ENCODE assay signal across 34 cellular contexts in genomic region chr12:84512751-84513150, GRCh38.
"Had no signal": no experiment of that assay in that cellular context is flagged by ENCODE, and none has a peak within 500 bp of the region (broad histone marks: within the 10 kb centered on the region; RNA-seq: fewer than 3 reads in every experiment).

No MANE protein-coding gene starts in this region.

- H3K4me3 ChIP-seq: cardiac muscle cell, MG63, Peyer's patch, SJCRH30 had no signal

- H3K36me3 Mint-ChIP-seq: activated CD8-positive, alpha-beta memory T cell treated with anti-CD3 and anti-CD28 coated beads, Interleukin-2, amount 10 ng/mL, durations not matched to agents 7 days and 5 days; activated naive CD4-positive, alpha-beta T cell treated with anti-CD3 and anti-CD28 coated beads, Interleukin-2, amount 50 U/mL, for 72 hours; brain had no signal

- FAIRE-seq: astrocyte had no signal

- DNase-seq: activated B cell treated with CpG ODN at 0.5 μM for 24 hours; activated CD4-positive, alpha-beta T cell treated with anti-CD3 and anti-CD28 coated beads for 1 hour; activated CD4-positive, alpha-beta T cell treated with anti-CD3 and anti-CD28 coated beads, Interleukin-2, amount 10 ng/mL, durations not matched to agents 24 days and 14 days; activated CD4-positive, alpha-beta T cell treated with anti-CD3 and anti-CD28 coated beads, Interleukin-2, amount 50 U/mL, for 48 hours; activated CD8-positive, alpha-beta memory T cell treated with anti-CD3 and anti-CD28 coated beads, Interleukin-2, amount 10 ng/mL, durations not matched to agents 7 days and 5 days; activated effector memory CD4-positive, alpha-beta T cell treated with anti-CD3 and anti-CD28 coated beads, Interleukin-2, amount 50 U/mL, for 16 hours; activated naive CD4-positive, alpha-beta T cell treated with Interleukin-2 at 50 U/mL for 16 hours; activated T-cell treated with anti-CD3 and anti-CD28 coated beads, Interleukin-2, amount 50 U/mL, for 24 hours; amygdala; MG63; MV-4-11; NCI-H1092 treated with DMSO at 0.1 percent for 48 hours; NCI-H1417 treated with DMSO at 0.1 percent for 48 hours; NCI-H1694; NCI-H2029; NCI-H2107; NCI-H2171 treated with DMSO at 0.1 percent for 48 hours; NCI-H226; NCI-H526; NCI-H82; NK-92 treated with Interleukin-12 subunit alpha and Interleukin-12 subunit beta, amount 100 ng/mL, for 24 hours; OCI-M1; Peyer's patch; Right ventricle myocardium superior; SJCRH30; T-helper 17 cell; T-helper 9 cell had no signal

- ATAC-seq: activated CD8-positive, alpha-beta memory T cell treated with anti-CD3 and anti-CD28 coated beads, Interleukin-2, amount 10 ng/mL, durations not matched to agents 7 days and 5 days; activated naive CD4-positive, alpha-beta T cell treated with anti-CD3 and anti-CD28 coated beads, Interleukin-2, amount 50 U/mL, for 72 hours; T-helper 17 cell had no signal

- H3K9me3 Mint-ChIP-seq: activated B cell treated with CpG ODN at 0.5 μM for 24 hours; activated CD4-positive, alpha-beta T cell treated with anti-CD3 and anti-CD28 coated beads, Interleukin-2, amount 10 ng/mL, durations not matched to agents 24 days and 14 days; activated T-cell treated with anti-CD3 and anti-CD28 coated beads, Interleukin-2, amount 50 U/mL, for 24 hours; activated T-helper 1 cell treated with anti-CD3 and anti-CD28 coated beads, Interleukin-12 subunit alpha, Interleukin-12 subunit beta, Interleukin-2, Interleukin-4 antibody, amounts not matched to agents 30 ng/mL and 10 ng/mL and 1 ng/mL, durations not matched to agents 14 hours and 24 hours and 36 hours; brain had no signal

- H3K27ac Mint-ChIP-seq: activated B cell treated with CpG ODN at 0.5 μM for 24 hours; activated CD4-positive, alpha-beta T cell treated with anti-CD3 and anti-CD28 coated beads, Interleukin-2, amount 10 ng/mL, durations not matched to agents 24 days and 14 days; activated CD8-positive, alpha-beta memory T cell treated with anti-CD3 and anti-CD28 coated beads, Interleukin-2, amount 10 ng/mL, durations not matched to agents 7 days and 5 days; activated naive CD4-positive, alpha-beta T cell treated with anti-CD3 and anti-CD28 coated beads, Interleukin-2, amount 50 U/mL, for 72 hours; activated T-cell treated with anti-CD3 and anti-CD28 coated beads, Interleukin-2, amount 50 U/mL, for 24 hours; activated T-helper 1 cell treated with anti-CD3 and anti-CD28 coated beads, Interleukin-12 subunit alpha, Interleukin-12 subunit beta, Interleukin-2, Interleukin-4 antibody, amounts not matched to agents 30 ng/mL and 10 ng/mL and 1 ng/mL, durations not matched to agents 14 hours and 24 hours and 36 hours; T-helper 17 cell had no signal

- H3K27me3 ChIP-seq: cardiac muscle cell, MG63, Peyer's patch, SJCRH30 had no signal

- H3K4me1 Mint-ChIP-seq: activated B cell treated with CpG ODN at 0.5 μM for 24 hours; activated CD4-positive, alpha-beta T cell treated with anti-CD3 and anti-CD28 coated beads, Interleukin-2, amount 10 ng/mL, durations not matched to agents 24 days and 14 days; activated CD8-positive, alpha-beta memory T cell treated with anti-CD3 and anti-CD28 coated beads, Interleukin-2, amount 10 ng/mL, durations not matched to agents 7 days and 5 days; T-helper 17 cell had no signal

- H3K9me3 ChIP-seq: MG63, Peyer's patch, SJCRH30 had no signal

- H3K4me1 ChIP-seq: Peyer's patch, SJCRH30 had no signal

- H3K36me3 ChIP-seq: cardiac muscle cell, MG63, Peyer's patch, SJCRH30 had no signal

- H3K4me3 Mint-ChIP-seq: activated B cell treated with CpG ODN at 0.5 μM for 24 hours; activated CD4-positive, alpha-beta T cell treated with anti-CD3 and anti-CD28 coated beads, Interleukin-2, amount 10 ng/mL, durations not matched to agents 24 days and 14 days; activated CD8-positive, alpha-beta memory T cell treated with anti-CD3 and anti-CD28 coated beads, Interleukin-2, amount 10 ng/mL, durations not matched to agents 7 days and 5 days; activated T-cell treated with anti-CD3 and anti-CD28 coated beads, Interleukin-2, amount 50 U/mL, for 24 hours; activated T-helper 1 cell treated with anti-CD3 and anti-CD28 coated beads, Interleukin-12 subunit alpha, Interleukin-12 subunit beta, Interleukin-2, Interleukin-4 antibody, amounts not matched to agents 30 ng/mL and 10 ng/mL and 1 ng/mL, durations not matched to agents 14 hours and 24 hours and 36 hours; brain; T-helper 17 cell had no signal

- H3K9ac ChIP-seq: KMS-11 had no signal

- H3K4me2 ChIP-seq: KMS-11 had no signal

- H3K27ac ChIP-seq: cardiac muscle cell, KMS-11, Peyer's patch, RWPE1, SJCRH30 had no signal

- H3K27me3 Mint-ChIP-seq: activated B cell treated with CpG ODN at 0.5 μM for 24 hours; activated CD4-positive, alpha-beta T cell treated with anti-CD3 and anti-CD28 coated beads, Interleukin-2, amount 10 ng/mL, durations not matched to agents 24 days and 14 days; activated CD8-positive, alpha-beta memory T cell treated with anti-CD3 and anti-CD28 coated beads, Interleukin-2, amount 10 ng/mL, durations not matched to agents 7 days and 5 days; activated T-cell treated with anti-CD3 and anti-CD28 coated beads, Interleukin-2, amount 50 U/mL, for 24 hours; brain; T-helper 17 cell had no signal
